ENCODE assay signal across 19 cellular contexts in genomic region chr11:115545811-115546210, GRCh38. TPM values are rescaled to one million over a fixed set of nuclear protein-coding genes. Genes with fewer than 3 reads are reported as not detected.
DNase-seq lines count a peak whose midpoint lies in the region; ATAC-seq, FAIRE-seq and TF ChIP-seq lines count a peak whose summit lies in the region.
"Had no signal": no experiment of that assay in that cellular context is flagged by ENCODE, and none has a peak within 500 bp of the region (broad histone marks: within the 10 kb centered on the region; RNA-seq: fewer than 3 reads in every experiment).

No MANE protein-coding gene starts in this region.

- no peak for TF ChIP-seq EP300 in H1 (IDR thresholded peaks at IDR 0.05; ENCODE audit: borderline replicate concordance in 1 of 2, low read depth in 2 of 2, low read length in 2 of 2)

- H3K27ac Mint-ChIP-seq in CD14-positive monocyte = no peak overlapping the region
- H3K27ac Mint-ChIP-seq: CD4-positive, alpha-beta T cell; CD8-positive, alpha-beta T cell had no signal

- no peak overlapping the region for H3K4me3 Mint-ChIP-seq in CD14-positive monocyte
- H3K4me3 Mint-ChIP-seq: CD4-positive, alpha-beta T cell; CD8-positive, alpha-beta T cell had no signal

- H3K4me2 ChIP-seq in H1 (ENCODE audit: insufficient read depth in 1 of 2, low read depth in 2 of 2, low read length in 2 of 2) = no peak overlapping the region
- H3K4me2 ChIP-seq: BLaER1 had no signal

- no peak for TF ChIP-seq POLR2A in H1 (IDR thresholded peaks at IDR 0.05; ENCODE audit: control extremely low read depth in 1 of 2, low read depth in 2 of 2, low read length in 2 of 2)

- TF ChIP-seq RAD21 in H1 (IDR thresholded peaks at IDR 0.05 in 1 of 2, conservative IDR thresholded peaks at IDR 0.05 in 1 of 2; ENCODE audit: low read depth in 2 of 2, low read length in 2 of 2) = no peak

- no peaks in the 10 kb centered on the region for H3K79me2 ChIP-seq in H1 (ENCODE audit: control insufficient read depth in 1 of 2, insufficient read depth in 2 of 2, low read length in 2 of 2)

- no peak overlapping the region for H2AFZ ChIP-seq in H1 (ENCODE audit: low read length)

- no peak overlapping the region for H2BK120ac ChIP-seq in H1 (replicated peaks; ENCODE audit: low read depth, low read length)

- peak overlapping the region; percentile 89; the same call in 1 of the 2 replicates for H2BK15ac ChIP-seq in H1 (ENCODE audit: low read length)

- H3K4me3 ChIP-seq in H1 (ENCODE audit: extremely low read depth in 1 of 4, insufficient read depth in 2 of 4, low read depth in 3 of 4, low read length in 4 of 4) = no peak overlapping the region
- H3K4me3 ChIP-seq: BLaER1, GM12878 had no signal

- no peak overlapping the region for H2BK20ac ChIP-seq in H1 (ENCODE audit: low read length)

- H4K5ac ChIP-seq in H1 (ENCODE audit: insufficient read length, low read depth, low read length) = no peak overlapping the region

- no peak for FAIRE-seq in H1 (lab: Jason Lieb, UNC)
- FAIRE-seq: A204.1, D721Med, GM12878, GM18507 had no signal

- no peaks in the 10 kb centered on the region for H3K27me3 ChIP-seq in H1 (replicated peaks in 1 of 4; ENCODE audit: control insufficient read depth in 3 of 4, extremely low read depth in 1 of 4, insufficient read depth in 3 of 4, low read length in 3 of 4)
- H3K27me3 ChIP-seq: BE2C, BLaER1 had no signal

- no peak overlapping the region for H3K56ac ChIP-seq in H1 (replicated peaks; ENCODE audit: insufficient read length, low read depth, low read length)

- no peak overlapping the region for H3K18ac ChIP-seq in H1 (ENCODE audit: extremely low read depth, low read length)

- no peaks in the 10 kb centered on the region for H4K20me1 ChIP-seq in H1 (replicated peaks in 1 of 2; ENCODE audit: control insufficient read depth in 1 of 2, insufficient read depth in 2 of 2, low read length in 2 of 2)
- H4K20me1 ChIP-seq: BLaER1 had no signal

- H2BK12ac ChIP-seq in H1 (ENCODE audit: low read depth, low read length) = no peak overlapping the region

- WGBS in H1 (ENCODE audit: extremely low coverage in 1 of 2, insufficient coverage in 1 of 2, insufficient read length in 1 of 2, insufficient replicate concordance in 2 of 2, low coverage in 1 of 2, low lambda C conversion rate in 2 of 2, missing lambda C conversion rate in 1 of 2), 2 experiments = 86% methylated on average over 2 of the region's 2 CpGs; no CpG with 5 or more reads in 1 of the 2 experiments

- peaks cover 5 to 10% (median 8%) of the 10 kb centered on the region in 3 donors for H3K27me3 Mint-ChIP-seq in CD14-positive monocyte (ENCODE audit: low read depth in 3 of 3)
- H3K27me3 Mint-ChIP-seq: CD4-positive, alpha-beta T cell had no signal

- no peak overlapping the region for H3K9ac ChIP-seq in H1 (replicated peaks in 1 of 4; ENCODE audit: extremely low read depth in 1 of 4, low read depth in 3 of 4, low read length in 3 of 4)
- H3K9ac ChIP-seq: BLaER1 had no signal

- no peak overlapping the region for H4K91ac ChIP-seq in H1 (replicated peaks; ENCODE audit: insufficient read length, low read length)

- peaks cover 4% of the 10 kb centered on the region; the same call in 1 of the 2 replicates for H3K23me2 ChIP-seq in H1 (ENCODE audit: low read depth, low read length)

- POLR2A ChIA-PET in H1 (lab: Charles Lee; ENCODE audit: partially characterized antibody) = no interaction called here

- H2BK5ac ChIP-seq in H1 (ENCODE audit: low read depth, low read length) = no peak overlapping the region

- H2AK5ac ChIP-seq in H1 (ENCODE audit: low read depth, low read length) = no peak overlapping the region; the same call in 1 of the 2 replicates

- peak; percentile 70 for DNase-seq in cerebellar cortex (ENCODE audit: low spot score)
- no peak for DNase-seq in H1 (ENCODE audit: low read depth in 1 of 2, low spot score in 2 of 2)
- no peak for DNase-seq in activated CD8-positive, alpha-beta memory T cell treated with anti-CD3 and anti-CD28 coated beads for 24 hours
- no peak for DNase-seq in CD14-positive monocyte (ENCODE audit: low spot score)
- DNase-seq: 8988T; ACHN; BE2C; Caco-2; Calu3; CD4-positive, alpha-beta T cell; CD8-positive, alpha-beta T cell; DMS79 treated with DMSO at 0.1 percent for 48 hours; GDM1 had no signal

- no peak overlapping the region for H3K14ac ChIP-seq in H1 (ENCODE audit: insufficient read length)

- H3K79me1 ChIP-seq in H1 (ENCODE audit: low read depth, low read length) = no peaks in the 10 kb centered on the region

- H3K4me1 ChIP-seq in H1 (replicated peaks in 1 of 4; ENCODE audit: control insufficient read depth in 3 of 4, insufficient read depth in 4 of 4, low read length in 3 of 4) = peaks cover 3 to 13% (median 10%) of the 10 kb centered on the region in 4 experiments
- H3K4me1 ChIP-seq: BLaER1 had no signal

- no peak for ATAC-seq in HG02885 (IDR thresholded peaks at IDR 0.05; ENCODE audit: poor library complexity, unreplicated experiment)
- ATAC-seq: CD8-positive, alpha-beta T cell; GM12878 had no signal

- H3K9me3 ChIP-seq in H1 (ENCODE audit: insufficient read depth in 2 of 2, low read depth in 1 of 2, low read length in 1 of 2) = no peaks in the 10 kb centered on the region
- H3K9me3 ChIP-seq: BE2C, BLaER1, Caco-2 had no signal

- no peak overlapping the region for H4K8ac ChIP-seq in H1 (ENCODE audit: extremely low read depth, insufficient read depth, low read length)

- CTCF ChIA-PET in H1 (lab: Charles Lee; ENCODE audit: partially characterized antibody) = interaction anchor here (0.6 to 2.9 kb wide), 3 partner anchors 17 to 293 kb away, joined by 3 to 13 read pairs (median 4); no protein-coding TSS in a partner anchor

- H3K4ac ChIP-seq in H1 (replicated peaks; ENCODE audit: insufficient read length, low read depth, low read length) = no peak overlapping the region

- no peak overlapping the region for H3K27ac ChIP-seq in H1 (ENCODE audit: low read depth, low read length)
- H3K27ac ChIP-seq: BLaER1 had no signal

- H3K9me3 Mint-ChIP-seq in CD14-positive monocyte = peaks cover 0 to 8% (median 0%) of the 10 kb centered on the region in 7 donors
- H3K9me3 Mint-ChIP-seq: CD4-positive, alpha-beta T cell; CD8-positive, alpha-beta T cell had no signal

- TF ChIP-seq CTCF in H1 (IDR thresholded peaks at IDR 0.05; ENCODE audit: control extremely low read depth in 1 of 3, insufficient read depth in 1 of 3, low read depth in 1 of 3, low read length in 3 of 3) = no peak
- no peak for TF ChIP-seq CTCF in CD14-positive monocyte (IDR thresholded peaks at IDR 0.05)

- no peaks in the 10 kb centered on the region for H3K36me3 Mint-ChIP-seq in CD14-positive monocyte
- H3K36me3 Mint-ChIP-seq: CD8-positive, alpha-beta T cell had no signal

- no peak overlapping the region for H3K23ac ChIP-seq in H1 (ENCODE audit: insufficient read length)

- H3K4me1 Mint-ChIP-seq in CD14-positive monocyte = no peaks in the 10 kb centered on the region

- intact Hi-C loops in CD14-positive monocyte (cut with micrococcal nuclease) = no loop called here

- H3K36me3 ChIP-seq in H1 (ENCODE audit: control insufficient read depth in 2 of 4, insufficient read depth in 4 of 4, low read length in 3 of 4) = no peaks in the 10 kb centered on the region
- H3K36me3 ChIP-seq: BE2C, BLaER1 had no signal

TF ChIP-seq in H1, 55 proteins besides CTCF, POLR2A, EP300 and RAD21:
- TF ChIP-seq USF2 (IDR thresholded peaks at IDR 0.05; ENCODE audit: low read length) (no peak), FOSL1 (IDR thresholded peaks at IDR 0.05; ENCODE audit: insufficient read depth, low read depth, low read length) (no peak), RXRA (IDR thresholded peaks at IDR 0.05; ENCODE audit: insufficient read depth, low read depth, low read length) (no peak), ZNF274 (IDR thresholded peaks at IDR 0.05; ENCODE audit: borderline replicate concordance, extremely low read depth, low read length) (no peak)

RNA-seq across cellular contexts. Expression of gene CADM1, which starts 41.6 kb away (rescaled TPM):
- 25.3 and 29.3 TPM in 2 replicates for total RNA-seq in H1 (2021; fragmentation: NEBNext Ultra II Directional; extraction: Animal tissue kit (Norgen Biotek cat#: 25700))
- polyA plus RNA-seq in H1 (2011; rRNA removed) (8.3 and 9.6 TPM in 2 replicates), CD14-positive monocyte (not detected)
- polyA plus RNA-seq in H1 (2011; cell fraction: cytosol; rRNA removed) = 12.8 TPM
- 20.1 TPM for polyA plus RNA-seq in H1 (2011; cell fraction: nucleus; rRNA removed)
- 14.8 to 19.0 TPM (median 15.7 TPM) in 4 replicates for polyA plus RNA-seq in H1 (2012, experiment 1 of 2)
- 2.3 TPM for polyA plus RNA-seq in H1 (2012, experiment 2 of 2)
- polyA plus RNA-seq in H1 (2013, experiment 1 of 2) = 31.9 TPM
- polyA plus RNA-seq in H1 (2013, experiment 2 of 2) = 32.4 TPM
- polyA minus RNA-seq in H1 (2011; rRNA and poly(A)+ RNA removed) = 35.1 and 35.8 TPM in 2 replicates
- 10.9 TPM for polyA minus RNA-seq in H1 (2011; cell fraction: cytosol; rRNA and poly(A)+ RNA removed)
- polyA minus RNA-seq in H1 (2011; cell fraction: nucleus; rRNA and poly(A)+ RNA removed) = 46.8 TPM
